ENCODE assay signal across 8 cellular contexts in the genomic region with DNA sequence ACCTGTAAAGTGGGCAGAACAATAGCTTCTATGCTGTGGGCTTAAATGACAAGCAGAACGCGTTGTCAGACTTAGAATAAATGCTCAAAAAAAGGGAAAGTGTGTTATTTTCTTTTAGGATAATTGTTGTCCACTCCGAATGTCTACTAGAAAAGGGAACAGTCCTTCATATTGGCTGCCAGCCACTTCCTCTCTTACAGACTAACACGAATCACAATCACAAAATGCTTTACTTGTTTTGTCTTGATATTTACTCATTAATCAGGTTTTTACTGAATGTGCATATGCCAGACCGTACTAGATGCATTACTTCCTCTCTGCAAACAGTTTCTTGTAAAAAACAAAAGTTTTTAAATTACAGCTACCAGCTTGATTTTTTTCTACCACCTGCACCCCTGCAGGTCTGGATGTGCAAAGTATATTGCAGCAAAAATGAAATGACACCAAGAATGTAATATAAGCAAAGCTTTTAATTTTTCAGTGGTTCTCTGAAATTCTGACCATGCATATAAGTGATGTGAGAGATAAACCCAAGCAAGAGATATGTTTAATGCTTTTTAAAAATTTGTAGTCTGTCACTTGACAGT. TPM values are rescaled to one million over a fixed set of nuclear protein-coding genes. Genes with fewer than 3 reads are reported as not detected.
A peak's percentile ranks its signal among the peaks of the same experiment; 100 is the strongest.
DNase-seq lines count a peak whose midpoint lies in the region; ATAC-seq and TF ChIP-seq lines count a peak whose summit lies in the region.

No MANE protein-coding gene starts in this region.

- H3K36me3 Mint-ChIP-seq in activated T-cell treated with anti-CD3 and anti-CD28 coated beads, Interleukin-2, amount 50 U/mL, for 4 hours (ENCODE audit: insufficient read depth), result peaks cover 9% of the 10 kb centered on the region
- H3K36me3 Mint-ChIP-seq in activated B cell treated with CpG ODN at 0.5 μM for 24 hours (ENCODE audit: low read depth), result peaks cover 20% of the 10 kb centered on the region

- H3K9ac ChIP-seq in iPS-15b (ENCODE audit: low read depth, low read length), result peak overlapping the region; percentile 97

- CTCF ChIA-PET in activated B cell treated with CpG ODN at 0.5 μM for 24 hours (lab: Charles Lee), result interaction anchor here (0.8 to 3.1 kb wide), 9 partner anchors 13 to 315 kb away, joined by 3 to 15 read pairs (median 6); partner anchors contain the start of gene FAM83D

- no peaks in the 10 kb centered on the region for H3K36me3 ChIP-seq in iPS-15b (ENCODE audit: control insufficient read depth, insufficient read depth, low read length)

- peak overlapping the region; percentile 96 for H3K4me3 Mint-ChIP-seq in activated T-cell treated with anti-CD3 and anti-CD28 coated beads, Interleukin-2, amount 50 U/mL, for 4 hours
- peak overlapping the region; percentile 95 for H3K4me3 Mint-ChIP-seq in activated B cell treated with CpG ODN at 0.5 μM for 24 hours

- no peaks in the 10 kb centered on the region for H3K4me1 ChIP-seq in iPS-15b (ENCODE audit: control insufficient read depth, insufficient read depth, low read length)

- H3K27me3 Mint-ChIP-seq in activated T-cell treated with anti-CD3 and anti-CD28 coated beads, Interleukin-2, amount 50 U/mL, for 4 hours (ENCODE audit: low read depth), result no peaks in the 10 kb centered on the region
- no peaks in the 10 kb centered on the region for H3K27me3 Mint-ChIP-seq in activated B cell treated with CpG ODN at 0.5 μM for 24 hours

- no peak for ATAC-seq in activated T-cell treated with anti-CD3 and anti-CD28 coated beads, Interleukin-2, amount 50 U/mL, for 4 hours
- ATAC-seq in activated B cell treated with CpG ODN at 0.5 μM for 24 hours (ENCODE audit: low read depth), result no peak
- no peak for ATAC-seq in HG02852 (IDR thresholded peaks at IDR 0.05; ENCODE audit: unreplicated experiment)

- H3K27me3 ChIP-seq in iPS-15b (ENCODE audit: control insufficient read depth, insufficient read depth, low read length), result no peaks in the 10 kb centered on the region

- peak overlapping the region; percentile 57 for H3K27ac ChIP-seq in temporal lobe (ENCODE audit: low read depth, low read length)

- intact Hi-C loops in activated B cell treated with CpG ODN at 0.5 μM for 24 hours (cut with micrococcal nuclease), result loop anchor here (1.0 to 10.0 kb wide), 10 partner anchors 24 to 518 kb away; partner anchors contain the start of genes ACTR5, FAM83D and RALGAPB

- no peak for TF ChIP-seq CTCF in activated B cell treated with CpG ODN at 0.5 μM for 24 hours (IDR thresholded peaks at IDR 0.05)

- peak overlapping the region; percentile 96 for H3K4me3 ChIP-seq in iPS-15b (ENCODE audit: low read depth, low read length)

- peaks cover 24% of the 10 kb centered on the region for H3K4me1 Mint-ChIP-seq in activated T-cell treated with anti-CD3 and anti-CD28 coated beads, Interleukin-2, amount 50 U/mL, for 4 hours (ENCODE audit: low read depth)
- peaks cover 19% of the 10 kb centered on the region for H3K4me1 Mint-ChIP-seq in activated B cell treated with CpG ODN at 0.5 μM for 24 hours

- DNase-seq in activated T-cell treated with anti-CD3 and anti-CD28 coated beads, Interleukin-2, amount 50 U/mL, for 4 hours, result no peak
- DNase-seq in activated T-cell treated with anti-CD3 and anti-CD28 coated beads for 4 hours (no peak), activated B cell treated with CpG ODN at 0.5 μM for 24 hours (no peak), activated gamma-delta T cell treated with Interleukin-2 at 50 U/mL for 16 hours (no peak), SHP77 (lab: John Stamatoyannopoulos, UW) (no peak)

- no peaks in the 10 kb centered on the region for H3K9me3 ChIP-seq in iPS-15b (ENCODE audit: control insufficient read depth, insufficient read depth, low read length)

- H3K27ac Mint-ChIP-seq in activated B cell treated with CpG ODN at 0.5 μM for 24 hours, result peak overlapping the region; percentile 98

- POLR2A ChIA-PET in activated B cell treated with CpG ODN at 0.5 μM for 24 hours (lab: Charles Lee), result interaction anchor here (0.7 to 2.6 kb wide), 15 partner anchors 10 to 491 kb away, joined by 3 to 19 read pairs (median 6); partner anchors contain the start of genes ACTR5, FAM83D, PPP1R16B and RALGAPB

- no peaks in the 10 kb centered on the region for H3K9me3 Mint-ChIP-seq in activated T-cell treated with anti-CD3 and anti-CD28 coated beads, Interleukin-2, amount 50 U/mL, for 4 hours
- no peaks in the 10 kb centered on the region for H3K9me3 Mint-ChIP-seq in activated B cell treated with CpG ODN at 0.5 μM for 24 hours

RNA-seq across cellular contexts. Expression of gene DHX35, which starts 0.8 kb away (rescaled TPM):
- total RNA-seq in activated T-cell treated with anti-CD3 and anti-CD28 coated beads, Interleukin-2, amount 50 U/mL, for 4 hours, result 10 to 100 TPM; 14.3 to 17.2 (median 15.8) TPM
- total RNA-seq in activated B cell treated with CpG ODN at 0.5 μM for 24 hours (9.5 TPM in 2 replicates), temporal lobe (13.0 TPM)

RNA-seq across cellular contexts. Expression of gene FAM83D, which starts 36.8 kb away (rescaled TPM):
- total RNA-seq in activated T-cell treated with anti-CD3 and anti-CD28 coated beads, Interleukin-2, amount 50 U/mL, for 4 hours, result 1 to 10 TPM; 1.3 to 1.9 (median 1.4) TPM
- total RNA-seq in activated B cell treated with CpG ODN at 0.5 μM for 24 hours (0.93 and 1.2 TPM in 2 replicates), temporal lobe (2.0 TPM)
